Comparison of ENCODE assay signal across 18 cellular contexts in the genomic region with DNA sequence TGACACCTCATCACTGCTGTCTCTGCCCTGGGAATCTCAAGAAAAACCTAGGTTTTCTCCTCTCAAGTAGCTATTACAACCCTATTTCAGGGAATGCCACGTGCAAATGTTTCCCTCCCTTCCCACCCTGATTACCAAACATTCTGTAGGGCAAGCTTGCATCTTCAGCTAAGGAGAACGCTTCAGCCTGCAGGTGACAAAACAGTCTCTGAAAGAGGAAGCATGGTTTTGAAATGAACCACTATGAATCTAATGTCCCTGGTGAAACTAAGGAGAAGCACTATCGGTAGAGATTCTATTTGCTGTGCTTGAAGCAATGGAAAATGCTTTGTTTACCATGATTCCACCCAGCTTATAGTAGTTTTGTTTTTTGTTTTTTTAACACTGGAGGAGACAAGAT.
DNase-seq lines count a peak whose midpoint lies in the region; ATAC-seq and TF ChIP-seq lines count a peak whose summit lies in the region.
"Had no signal": no experiment of that assay in that cellular context is flagged by ENCODE, and none has a peak within 500 bp of the region (broad histone marks: within the 10 kb centered on the region; RNA-seq: fewer than 3 reads in every experiment).

No MANE protein-coding gene starts in this region.

- peaks cover 17 to 30% (median 30%) of the 10 kb centered on the region in 3 donors for H3K4me1 Mint-ChIP-seq in IgD-negative memory B cell

- no peaks in the 10 kb centered on the region for H3K9me3 Mint-ChIP-seq in IgD-negative memory B cell
- H3K9me3 Mint-ChIP-seq: activated naive CD4-positive, alpha-beta T cell treated with anti-CD3 and anti-CD28 coated beads, Interleukin-2, amount 50 U/mL, for 72 hours; T-cell had no signal

- no peaks in the 10 kb centered on the region for H3K9me3 ChIP-seq in sigmoid colon
- H3K9me3 ChIP-seq: lower lobe of right lung, spleen had no signal

- no peak for TF ChIP-seq CTCF in sigmoid colon (IDR thresholded peaks at IDR 0.05)

- H3K27ac ChIP-seq in sigmoid colon: peak overlapping the region in 3 of 4 donors; percentile 63 to 72 (median 63)
- H3K27ac ChIP-seq: lower lobe of right lung had no signal

- intact Hi-C loops in sigmoid colon (cut with DNase I): loop anchor here (5.0 kb wide), 2 partner anchors 66 to 116 kb away; a partner anchor contains a TSS

- no peaks in the 10 kb centered on the region for H3K36me3 ChIP-seq in sigmoid colon
- H3K36me3 ChIP-seq: lower lobe of right lung had no signal

- H3K4me1 ChIP-seq in sigmoid colon: peaks cover 0 to 45% (median 24%) of the 10 kb centered on the region in 4 donors

- H3K27me3 Mint-ChIP-seq in IgD-negative memory B cell: no peaks in the 10 kb centered on the region
- H3K27me3 Mint-ChIP-seq: T-cell had no signal

- DNase-seq in SKM-1 (lab: John Stamatoyannopoulos, UW; ENCODE audit: unreplicated experiment) (peak; percentile 76), sigmoid colon (no peak), hepatic stellate cell (ENCODE audit: low spot score) (no peak)
- no peak for DNase-seq in effector CD4-positive, alpha-beta T cell
- DNase-seq: activated CD4-positive, CD25-positive, alpha-beta regulatory T cell; caudate nucleus; foreskin fibroblast; GOT3; lower lobe of right lung; NCI-H1417 treated with DMSO at 0.1 percent for 48 hours; NCI-H345; occipital lobe; spleen; T-cell had no signal

- peak overlapping the region; percentile 31 to 63 (median 63) for H3K27ac Mint-ChIP-seq in IgD-negative memory B cell

- TF ChIP-seq EP300 in sigmoid colon (IDR thresholded peaks at IDR 0.05): no peak

- no peak for TF ChIP-seq POLR2A in GM18505 (IDR thresholded peaks at IDR 0.05; ENCODE audit: borderline replicate concordance, extremely low read depth, insufficient read depth, insufficient read length)
- no peak for TF ChIP-seq POLR2A in sigmoid colon (IDR thresholded peaks at IDR 0.05)

- WGBS in sigmoid colon, 2 donors: 21 to 28% methylated on average over 3 of the region's 3 CpGs

- no peak overlapping the region for H3K4me3 Mint-ChIP-seq in IgD-negative memory B cell
- H3K4me3 Mint-ChIP-seq: T-cell had no signal

- peaks cover 8% of the 10 kb centered on the region for H3K36me3 Mint-ChIP-seq in IgD-negative memory B cell

- ATAC-seq in GM18505 (IDR thresholded peaks at IDR 0.05; ENCODE audit: unreplicated experiment): peak; percentile 46
- no peak for ATAC-seq in GM21619 (IDR thresholded peaks at IDR 0.05; ENCODE audit: unreplicated experiment)
- ATAC-seq: activated naive CD4-positive, alpha-beta T cell treated with anti-CD3 and anti-CD28 coated beads, Interleukin-2, amount 50 U/mL, for 72 hours; T-cell had no signal

- no peak overlapping the region for H3K4me3 ChIP-seq in sigmoid colon
- H3K4me3 ChIP-seq: lower lobe of right lung, spleen had no signal

- H3K27me3 ChIP-seq in sigmoid colon: no peaks in the 10 kb centered on the region
- H3K27me3 ChIP-seq: spleen had no signal
